In genomic region chr5:170273968-170274710, GRCh38 we compare ENCODE assay signal across 9 cellular contexts. TPM values are rescaled to one million over a fixed set of nuclear protein-coding genes. Genes with fewer than 3 reads are reported as not detected.
A peak's percentile ranks its signal among the peaks of the same experiment; 100 is the strongest.
DNase-seq lines count a peak whose midpoint lies in the region; ATAC-seq and TF ChIP-seq lines count a peak whose summit lies in the region.
"Had no signal": no experiment of that assay in that cellular context is flagged by ENCODE, and none has a peak within 500 bp of the region (broad histone marks: within the 10 kb centered on the region; RNA-seq: fewer than 3 reads in every experiment).

No MANE protein-coding gene starts in this region.

- no peak for ATAC-seq in HG03097 (IDR thresholded peaks at IDR 0.05; ENCODE audit: low FRiP score, unreplicated experiment)

- no peak for TF ChIP-seq CTCF in colonic mucosa (IDR thresholded peaks at IDR 0.05)

- DNase-seq in NCI-H146 (lab: John Stamatoyannopoulos, UW) (peak; percentile 1), NCI-H146 treated with DMSO at 0.1 percent for 48 hours (lab: John Stamatoyannopoulos, UW; ENCODE audit: unreplicated experiment) (no peak), NCI-H69 (lab: John Stamatoyannopoulos, UW) (peak; percentile 88), midbrain (lab: John Stamatoyannopoulos, UW) (peak; percentile 35), colonic mucosa (no peak), NCI-H187 treated with DMSO at 0.1 percent for 48 hours (lab: John Stamatoyannopoulos, UW) (no peak)
- DNase-seq in activated effector memory CD4-positive, alpha-beta T cell treated with Interleukin-2 at 50 U/mL for 16 hours = peak; percentile 51

- no peaks in the 10 kb centered on the region for H3K27me3 ChIP-seq in colonic mucosa
- H3K27me3 ChIP-seq: SJSA1 had no signal

- H3K9ac ChIP-seq in colonic mucosa (ENCODE audit: low read depth in 2 of 2, low read length in 2 of 2) = no peak overlapping the region

- no peaks in the 10 kb centered on the region for H3K36me3 ChIP-seq in colonic mucosa
- H3K36me3 ChIP-seq: SJSA1 had no signal

- no peak overlapping the region for H3K4me3 ChIP-seq in colonic mucosa
- H3K4me3 ChIP-seq: SJSA1 had no signal

- H3K27ac ChIP-seq in colonic mucosa = no peak overlapping the region
- H3K27ac ChIP-seq: SJSA1 had no signal

- intact Hi-C loops in colonic mucosa (cut with DNase I) = no loop called here

- no peaks in the 10 kb centered on the region for H3K9me3 ChIP-seq in colonic mucosa
- H3K9me3 ChIP-seq: SJSA1 had no signal

- no peaks in the 10 kb centered on the region for H3K4me1 ChIP-seq in colonic mucosa
- H3K4me1 ChIP-seq: SJSA1 had no signal

RNA-seq across cellular contexts. Expression of gene LCP2, which starts 23.4 kb away (rescaled TPM):
- total RNA-seq in colonic mucosa = 10 to 100 TPM in 1 of 2 donors, 1 to 10 TPM in 1; 8.0 to 13.4 TPM

RNA-seq across cellular contexts. Expression of gene C5orf58, which starts 41.4 kb away (rescaled TPM):
- not detected for total RNA-seq in colonic mucosa
- total RNA-seq: SJSA1 had no signal

Comparison
In these comparisons a context has a peak if more than half of its experiments do, and no peak if none do; other contexts are left out.
1. DNase-seq: peak in NCI-H146 (single experiment), NCI-H69 (single experiment), activated effector memory CD4-positive, alpha-beta T cell treated with Interleukin-2 at 50 U/mL for 16 hours (single experiment) and midbrain (single experiment); none in NCI-H146 treated with DMSO at 0.1 percent for 48 hours (single experiment), colonic mucosa (single experiment) and NCI-H187 treated with DMSO at 0.1 percent for 48 hours (single experiment).